Comparison of ENCODE assay signal across 16 cellular contexts in the genomic region with DNA sequence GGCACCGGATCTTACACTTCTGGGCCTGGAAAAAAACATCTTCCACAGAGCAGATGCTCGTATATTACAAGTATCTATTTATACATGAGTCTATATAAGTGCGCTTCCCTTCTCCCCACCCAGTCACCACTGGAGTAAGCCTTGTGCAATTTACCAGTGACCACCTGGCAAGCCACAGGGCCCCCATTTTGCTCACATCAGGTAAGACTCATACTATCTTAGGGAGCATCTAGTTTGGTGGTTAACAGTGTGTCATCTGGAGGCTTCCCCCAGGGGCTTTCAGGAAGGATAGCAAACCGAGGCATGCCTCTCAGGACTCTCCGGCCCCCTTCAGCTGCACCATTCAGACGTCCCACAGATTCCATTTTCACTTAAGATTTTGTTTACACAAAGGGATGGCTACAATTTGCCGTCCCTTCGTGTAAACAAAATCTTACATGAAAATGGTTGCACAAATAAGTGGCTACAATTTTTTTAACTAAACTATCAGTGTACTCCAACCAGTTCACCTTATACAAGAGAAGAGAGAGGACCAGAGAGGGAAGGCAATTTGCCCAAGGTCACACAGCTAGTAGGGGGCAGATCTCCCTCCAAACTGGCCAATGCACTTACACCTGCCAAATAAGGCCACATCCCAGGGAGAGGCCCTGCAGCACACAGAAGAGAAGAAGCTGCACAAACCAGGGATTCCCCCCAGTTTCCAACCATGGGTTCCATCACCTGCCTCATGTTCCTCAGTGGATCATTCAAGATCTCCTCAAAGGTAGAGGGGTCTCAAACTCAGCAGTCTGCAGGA.
"Had no signal": no experiment of that assay in that cellular context is flagged by ENCODE, and none has a peak within 500 bp of the region (broad histone marks: within the 10 kb centered on the region; RNA-seq: fewer than 3 reads in every experiment).

No MANE protein-coding gene starts in this region.

- H3K79me2 ChIP-seq: parathyroid adenoma had no signal

- H3K4me3 Mint-ChIP-seq: activated CD4-positive, alpha-beta memory T cell treated with anti-CD3 and anti-CD28 coated beads, Interleukin-2, amount 10 ng/mL, durations not matched to agents 7 days and 5 days; activated naive CD4-positive, alpha-beta T cell treated with anti-CD3 and anti-CD28 coated beads, Interleukin-2, amount 10 ng/mL, durations not matched to agents 7 days and 5 days; activated T-cell treated with anti-CD3 and anti-CD28 coated beads, Interleukin-2, amount 50 U/mL, for 24 hours; naive thymus-derived CD4-positive, alpha-beta T cell; stimulated activated naive B cell treated with anti-CD40 and anti-IgM and Interleukin-4, amounts not matched to agents 10 μg/mL and 1 μg/mL and 100 μg/mL, for 72 hours; WTC11 had no signal

- H3K4me3 ChIP-seq: lung, tibial artery, uterus had no signal

- H3K9ac ChIP-seq: parathyroid adenoma had no signal

- FAIRE-seq: astrocyte, islet of Langerhans, TTC549 had no signal

- H3K4me1 Mint-ChIP-seq: activated CD4-positive, alpha-beta memory T cell treated with anti-CD3 and anti-CD28 coated beads, Interleukin-2, amount 10 ng/mL, durations not matched to agents 7 days and 5 days; activated naive CD4-positive, alpha-beta T cell treated with anti-CD3 and anti-CD28 coated beads, Interleukin-2, amount 10 ng/mL, durations not matched to agents 7 days and 5 days; naive thymus-derived CD4-positive, alpha-beta T cell; stimulated activated naive B cell treated with anti-CD40 and anti-IgM and Interleukin-4, amounts not matched to agents 10 μg/mL and 1 μg/mL and 100 μg/mL, for 72 hours had no signal

- H3K27me3 ChIP-seq: uterus had no signal

- H3K27ac Mint-ChIP-seq: activated CD4-positive, alpha-beta memory T cell treated with anti-CD3 and anti-CD28 coated beads, Interleukin-2, amount 10 ng/mL, durations not matched to agents 7 days and 5 days; activated naive CD4-positive, alpha-beta T cell treated with anti-CD3 and anti-CD28 coated beads, Interleukin-2, amount 10 ng/mL, durations not matched to agents 7 days and 5 days; activated T-cell treated with anti-CD3 and anti-CD28 coated beads, Interleukin-2, amount 50 U/mL, for 24 hours; naive thymus-derived CD4-positive, alpha-beta T cell; stimulated activated naive B cell treated with anti-CD40 and anti-IgM and Interleukin-4, amounts not matched to agents 10 μg/mL and 1 μg/mL and 100 μg/mL, for 72 hours; WTC11 had no signal

- DNase-seq: activated CD4-positive, alpha-beta memory T cell treated with anti-CD3 and anti-CD28 coated beads, Interleukin-2, amount 10 ng/mL, durations not matched to agents 7 days and 5 days; activated CD4-positive, alpha-beta T cell treated with anti-CD3 and anti-CD28 coated beads for 4 hours; activated naive CD4-positive, alpha-beta T cell treated with anti-CD3 and anti-CD28 coated beads, Interleukin-2, amount 10 ng/mL, durations not matched to agents 7 days and 5 days; activated T-cell treated with anti-CD3 and anti-CD28 coated beads, Interleukin-2, amount 50 U/mL, for 24 hours; foreskin fibroblast; naive thymus-derived CD4-positive, alpha-beta T cell; stimulated activated naive B cell treated with anti-CD40 and anti-IgM and Interleukin-4, amounts not matched to agents 10 μg/mL and 1 μg/mL and 100 μg/mL, for 72 hours; T-helper 2 cell; tibial artery; uterus had no signal

- H3K36me3 Mint-ChIP-seq: activated naive CD4-positive, alpha-beta T cell treated with anti-CD3 and anti-CD28 coated beads, Interleukin-2, amount 10 ng/mL, durations not matched to agents 7 days and 5 days; naive thymus-derived CD4-positive, alpha-beta T cell; stimulated activated naive B cell treated with anti-CD40 and anti-IgM and Interleukin-4, amounts not matched to agents 10 μg/mL and 1 μg/mL and 100 μg/mL, for 72 hours; WTC11 had no signal

- H2AFZ ChIP-seq: parathyroid adenoma had no signal

- H3K9me3 ChIP-seq: uterus had no signal

- H3K9me3 Mint-ChIP-seq: activated CD4-positive, alpha-beta memory T cell treated with anti-CD3 and anti-CD28 coated beads, Interleukin-2, amount 10 ng/mL, durations not matched to agents 7 days and 5 days; activated naive CD4-positive, alpha-beta T cell treated with anti-CD3 and anti-CD28 coated beads, Interleukin-2, amount 10 ng/mL, durations not matched to agents 7 days and 5 days had no signal

- H3K4me1 ChIP-seq: parathyroid adenoma, uterus had no signal

- ATAC-seq: naive thymus-derived CD4-positive, alpha-beta T cell; stimulated activated naive B cell treated with anti-CD40 and anti-IgM and Interleukin-4, amounts not matched to agents 10 μg/mL and 1 μg/mL and 100 μg/mL, for 72 hours; WTC11 had no signal

- H3K27ac ChIP-seq: parathyroid adenoma, tibial artery, uterus had no signal

- H3K36me3 ChIP-seq: tibial artery, uterus had no signal
